Comparison of ENCODE assay signal across 1 cellular context in genomic region chr17:79002291-79002690, GRCh38.
TF ChIP-seq lines count a peak whose summit lies in the region.

No MANE protein-coding gene starts in this region.

TF ChIP-seq in HEK293, 187 proteins besides CTCF, POLR2A, EP300 and RAD21:
- TF ChIP-seq ZBTB44 (tag by site-specific recombination; IDR thresholded peaks at IDR 0.05) (no peak), ZIC2 (tag by site-specific recombination; IDR thresholded peaks at IDR 0.05) (peak; percentile 42; the same call in 1 of the 2 replicates)
TF ChIP-seq in HEK293: peak in this region for 1.
